In genomic region chr6:111727798-111728197, GRCh38 we compare ENCODE assay signal across 11 cellular contexts.
A peak's percentile ranks its signal among the peaks of the same experiment; 100 is the strongest.
DNase-seq lines count a peak whose midpoint lies in the region; ATAC-seq and TF ChIP-seq lines count a peak whose summit lies in the region.
"Had no signal": no experiment of that assay in that cellular context is flagged by ENCODE, and none has a peak within 500 bp of the region (broad histone marks: within the 10 kb centered on the region; RNA-seq: fewer than 3 reads in every experiment).

No MANE protein-coding gene starts in this region.

- no peaks in the 10 kb centered on the region for H3K27me3 Mint-ChIP-seq in activated T-cell treated with anti-CD3 and anti-CD28 coated beads, Interleukin-2, amount 50 U/mL, for 72 hours (ENCODE audit: low read depth)
- H3K27me3 Mint-ChIP-seq in activated CD4-positive, alpha-beta memory T cell treated with anti-CD3 and anti-CD28 coated beads, Interleukin-2, amount 10 ng/mL, durations not matched to agents 7 days and 5 days: no peaks in the 10 kb centered on the region
- H3K27me3 Mint-ChIP-seq: IgD-negative memory B cell had no signal

- H3K27me3 ChIP-seq in esophagus squamous epithelium (no peaks in the 10 kb centered on the region), thyroid gland (no peaks in the 10 kb centered on the region)
- H3K27me3 ChIP-seq: body of pancreas had no signal

- intact Hi-C loops in esophagus squamous epithelium (cut with DNase I) (no loop called here), thyroid gland (cut with DNase I) (no loop called here)

- no peak for DNase-seq in activated T-cell treated with anti-CD3 and anti-CD28 coated beads, Interleukin-2, amount 50 U/mL, for 72 hours
- no peak for DNase-seq in activated T-cell treated with anti-CD3 and anti-CD28 coated beads, Interleukin-2, amount 50 U/mL, for 1 hour
- DNase-seq in NCI-H460 (ENCODE audit: extremely low read depth, low read depth) (peak; percentile 7), esophagus squamous epithelium (lab: John Stamatoyannopoulos, UW) (no peak), thyroid gland (no peak), DMS79 (lab: John Stamatoyannopoulos, UW) (no peak)
- no peak for DNase-seq in activated CD4-positive, alpha-beta memory T cell treated with anti-CD3 and anti-CD28 coated beads, Interleukin-2, amount 10 ng/mL, durations not matched to agents 7 days and 5 days
- DNase-seq: body of pancreas, DMS79 treated with DMSO at 0.1 percent for 48 hours had no signal

- peak in 4 of 6 experiments; percentile 11 to 36 (median 18) for TF ChIP-seq CTCF in esophagus squamous epithelium (IDR thresholded peaks at IDR 0.05)
- TF ChIP-seq CTCF in thyroid gland (IDR thresholded peaks at IDR 0.05): peak in 4 of 6 experiments; percentile 10 to 39 (median 26)

- WGBS in esophagus squamous epithelium, 2 donors: 65 to 93% methylated on average over 2 to 3 of the region's 3 CpGs
- 73 to 81% methylated on average over 3 of the region's 3 CpGs for WGBS in thyroid gland, 2 donors

- peak overlapping the region; percentile 5 for H3K27ac Mint-ChIP-seq in activated T-cell treated with anti-CD3 and anti-CD28 coated beads, Interleukin-2, amount 50 U/mL, for 72 hours
- no peak overlapping the region for H3K27ac Mint-ChIP-seq in activated CD4-positive, alpha-beta memory T cell treated with anti-CD3 and anti-CD28 coated beads, Interleukin-2, amount 10 ng/mL, durations not matched to agents 7 days and 5 days

- H3K27ac ChIP-seq in esophagus squamous epithelium (no peak overlapping the region), thyroid gland (no peak overlapping the region)
- H3K27ac ChIP-seq: body of pancreas had no signal

- H3K4me3 Mint-ChIP-seq in activated T-cell treated with anti-CD3 and anti-CD28 coated beads, Interleukin-2, amount 50 U/mL, for 72 hours: no peak overlapping the region
- no peak overlapping the region for H3K4me3 Mint-ChIP-seq in activated CD4-positive, alpha-beta memory T cell treated with anti-CD3 and anti-CD28 coated beads, Interleukin-2, amount 10 ng/mL, durations not matched to agents 7 days and 5 days
- H3K4me3 Mint-ChIP-seq: IgD-negative memory B cell had no signal

- H3K4me3 ChIP-seq in esophagus squamous epithelium (no peak overlapping the region), thyroid gland (replicated peaks in 1 of 3) (no peak overlapping the region)
- H3K4me3 ChIP-seq: body of pancreas had no signal

- no peak for ATAC-seq in activated T-cell treated with anti-CD3 and anti-CD28 coated beads, Interleukin-2, amount 50 U/mL, for 72 hours (replicated peaks in 1 of 2)
- no peak for ATAC-seq in GM18502 (IDR thresholded peaks at IDR 0.05; ENCODE audit: poor library complexity, unreplicated experiment)
- ATAC-seq: body of pancreas had no signal

- H3K4me1 ChIP-seq in esophagus squamous epithelium (peaks cover 0 to 53% (median 22%) of the 10 kb centered on the region in 3 donors), thyroid gland (peaks cover 0 to 26% of the 10 kb centered on the region in 2 donors)
- H3K4me1 ChIP-seq: body of pancreas had no signal

- POLR2A ChIA-PET in activated CD4-positive, alpha-beta memory T cell treated with anti-CD3 and anti-CD28 coated beads, Interleukin-2, amount 10 ng/mL, durations not matched to agents 7 days and 5 days (lab: Charles Lee): no interaction called here

- no peaks in the 10 kb centered on the region for H3K36me3 ChIP-seq in esophagus squamous epithelium
- H3K36me3 ChIP-seq in thyroid gland: no peaks in the 10 kb centered on the region

- no peaks in the 10 kb centered on the region for H3K9me3 Mint-ChIP-seq in activated T-cell treated with anti-CD3 and anti-CD28 coated beads, Interleukin-2, amount 50 U/mL, for 72 hours
- peaks cover 5% of the 10 kb centered on the region for H3K9me3 Mint-ChIP-seq in activated CD4-positive, alpha-beta memory T cell treated with anti-CD3 and anti-CD28 coated beads, Interleukin-2, amount 10 ng/mL, durations not matched to agents 7 days and 5 days
- H3K9me3 Mint-ChIP-seq: IgD-negative memory B cell had no signal

- H3K9me3 ChIP-seq in esophagus squamous epithelium (peaks cover 0 to 8% (median 4%) of the 10 kb centered on the region in 3 donors), thyroid gland (no peaks in the 10 kb centered on the region)
- H3K9me3 ChIP-seq: body of pancreas had no signal

- TF ChIP-seq POLR2A in esophagus squamous epithelium (IDR thresholded peaks at IDR 0.05) (no peak), thyroid gland (IDR thresholded peaks at IDR 0.05) (no peak)

- CTCF ChIA-PET in activated CD4-positive, alpha-beta memory T cell treated with anti-CD3 and anti-CD28 coated beads, Interleukin-2, amount 10 ng/mL, durations not matched to agents 7 days and 5 days (lab: Charles Lee): interaction anchor here (1.0 to 1.9 kb wide), 2 partner anchors 8 to 40 kb away, joined by 3 to 5 read pairs; no protein-coding TSS in a partner anchor

- peaks cover 95% of the 10 kb centered on the region for H3K4me1 Mint-ChIP-seq in activated T-cell treated with anti-CD3 and anti-CD28 coated beads, Interleukin-2, amount 50 U/mL, for 72 hours (ENCODE audit: low read depth)
- H3K4me1 Mint-ChIP-seq in activated CD4-positive, alpha-beta memory T cell treated with anti-CD3 and anti-CD28 coated beads, Interleukin-2, amount 10 ng/mL, durations not matched to agents 7 days and 5 days: peaks cover 59% of the 10 kb centered on the region

- peaks cover 15 to 20% of the 10 kb centered on the region in 2 donors for H3K36me3 Mint-ChIP-seq in activated T-cell treated with anti-CD3 and anti-CD28 coated beads, Interleukin-2, amount 50 U/mL, for 72 hours (ENCODE audit: insufficient read depth in 2 of 2)
- H3K36me3 Mint-ChIP-seq in activated CD4-positive, alpha-beta memory T cell treated with anti-CD3 and anti-CD28 coated beads, Interleukin-2, amount 10 ng/mL, durations not matched to agents 7 days and 5 days (ENCODE audit: low read depth): peaks cover 56% of the 10 kb centered on the region
